In the genomic region with DNA sequence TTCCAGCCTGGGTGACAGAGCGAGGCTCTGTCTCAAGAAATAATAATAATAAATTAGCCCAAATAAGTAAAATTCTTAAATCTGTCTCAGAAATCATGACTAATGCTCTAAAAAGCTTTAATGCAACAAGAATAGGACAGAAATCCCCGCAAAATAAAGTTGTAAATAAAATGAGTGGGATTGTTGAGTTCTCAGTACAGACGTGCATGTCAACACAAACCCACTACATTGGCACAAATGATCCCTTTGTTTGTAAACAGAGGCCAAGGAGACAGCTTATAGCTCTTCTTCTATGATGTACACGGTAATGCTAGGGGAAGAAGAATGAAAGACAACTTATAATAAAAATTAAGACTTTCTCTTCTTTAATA, we compare ENCODE assay signal across 1 cellular context.
TF ChIP-seq lines count a peak whose summit lies in the region.

No MANE protein-coding gene starts in this region.

TF ChIP-seq in IMR-90, 13 proteins besides CTCF, POLR2A, EP300 and RAD21:
- no peak for TF ChIP-seq CEBPB (IDR thresholded peaks at IDR 0.05; ENCODE audit: low read depth, low read length)
- no peak for TF ChIP-seq RFX5 (IDR thresholded peaks at IDR 0.05; ENCODE audit: low read depth, low read length)
- TF ChIP-seq CHD1 (IDR thresholded peaks at IDR 0.05; ENCODE audit: low read depth, low read length), result no peak
- no peak for TF ChIP-seq MXI1 (IDR thresholded peaks at IDR 0.05; ENCODE audit: borderline replicate concordance, low read depth, low read length)
- TF ChIP-seq, protein P1, sequence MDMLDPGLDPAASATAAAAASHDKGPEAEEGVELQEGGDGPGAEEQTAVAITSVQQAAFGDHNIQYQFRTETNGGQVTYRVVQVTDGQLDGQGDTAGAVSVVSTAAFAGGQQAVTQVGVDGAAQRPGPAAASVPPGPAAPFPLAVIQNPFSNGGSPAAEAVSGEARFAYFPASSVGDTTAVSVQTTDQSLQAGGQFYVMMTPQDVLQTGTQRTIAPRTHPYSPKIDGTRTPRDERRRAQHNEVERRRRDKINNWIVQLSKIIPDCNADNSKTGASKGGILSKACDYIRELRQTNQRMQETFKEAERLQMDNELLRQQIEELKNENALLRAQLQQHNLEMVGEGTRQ (IDR thresholded peaks at IDR 0.05; ENCODE audit: low read depth, low read length), result no peak
- no peak for TF ChIP-seq MAFK (IDR thresholded peaks at IDR 0.05; ENCODE audit: low read depth, low read length)
- no peak for TF ChIP-seq MAZ (IDR thresholded peaks at IDR 0.05; ENCODE audit: borderline replicate concordance, low read depth, low read length)
